ENCODE assay signal across 1 cellular context in genomic region chr16:2979669-2980226, GRCh38.
TF ChIP-seq lines count a peak whose summit lies in the region.

No MANE protein-coding gene starts in this region.

TF ChIP-seq in HepG2, 621 proteins besides CTCF, POLR2A, EP300 and RAD21:
- TF ChIP-seq ZNF234 (CRISPR knock-in tag; conservative IDR thresholded peaks at IDR 0.05) (no peak), ZNF263 (CRISPR knock-in tag; IDR thresholded peaks at IDR 0.05) (0 out of 2 replicates have a peak, but pooled peaks have one; percentile 1), TMF1 (CRISPR knock-in tag; IDR thresholded peaks at IDR 0.05; ENCODE audit: low read depth) (0 out of 2 replicates have a peak, but pooled peaks have one; percentile 13), MEIS2 (CRISPR knock-in tag; IDR thresholded peaks at IDR 0.05) (peak; percentile 33; the same call in 1 of the 2 replicates), ZNF280B (CRISPR knock-in tag; IDR thresholded peaks at IDR 0.05; ENCODE audit: borderline replicate concordance) (peak; percentile 68; the same call in 1 of the 2 replicates), ZFX (CRISPR knock-in tag; IDR thresholded peaks at IDR 0.05; ENCODE audit: low read depth) (peak; percentile 23; the same call in 1 of the 2 replicates), NCOA2 (CRISPR knock-in tag; IDR thresholded peaks at IDR 0.05) (no peak), PHF8 (CRISPR knock-in tag; IDR thresholded peaks at IDR 0.05) (peak; percentile 8), ZNF687 (CRISPR knock-in tag; IDR thresholded peaks at IDR 0.05) (0 out of 2 replicates have a peak, but pooled peaks have one; percentile 1), AGO2 (optimal IDR thresholded peaks at IDR 0.05; ENCODE audit: low read depth, low read length) (peak; percentile 29), ZNF891 (CRISPR knock-in tag; IDR thresholded peaks at IDR 0.05) (no peak), ZFYVE20 (CRISPR knock-in tag; IDR thresholded peaks at IDR 0.05; ENCODE audit: borderline replicate concordance, low read depth) (0 out of 2 replicates have a peak, but pooled peaks have one; percentile 2), ZNF777 (CRISPR knock-in tag; IDR thresholded peaks at IDR 0.05) (0 out of 2 replicates have a peak, but pooled peaks have one; percentile 3), ARID2 (CRISPR knock-in tag; IDR thresholded peaks at IDR 0.05; ENCODE audit: borderline replicate concordance) (0 out of 2 replicates have a peak, but pooled peaks have one; percentile 2), POLR2AphosphoS5 (IDR thresholded peaks at IDR 0.05; ENCODE audit: low read depth, low read length) (no peak), NRL (CRISPR knock-in tag; IDR thresholded peaks at IDR 0.05; ENCODE audit: borderline replicate concordance) (0 out of 2 replicates have a peak, but pooled peaks have one; percentile 39)
- TF ChIP-seq, protein P1, sequence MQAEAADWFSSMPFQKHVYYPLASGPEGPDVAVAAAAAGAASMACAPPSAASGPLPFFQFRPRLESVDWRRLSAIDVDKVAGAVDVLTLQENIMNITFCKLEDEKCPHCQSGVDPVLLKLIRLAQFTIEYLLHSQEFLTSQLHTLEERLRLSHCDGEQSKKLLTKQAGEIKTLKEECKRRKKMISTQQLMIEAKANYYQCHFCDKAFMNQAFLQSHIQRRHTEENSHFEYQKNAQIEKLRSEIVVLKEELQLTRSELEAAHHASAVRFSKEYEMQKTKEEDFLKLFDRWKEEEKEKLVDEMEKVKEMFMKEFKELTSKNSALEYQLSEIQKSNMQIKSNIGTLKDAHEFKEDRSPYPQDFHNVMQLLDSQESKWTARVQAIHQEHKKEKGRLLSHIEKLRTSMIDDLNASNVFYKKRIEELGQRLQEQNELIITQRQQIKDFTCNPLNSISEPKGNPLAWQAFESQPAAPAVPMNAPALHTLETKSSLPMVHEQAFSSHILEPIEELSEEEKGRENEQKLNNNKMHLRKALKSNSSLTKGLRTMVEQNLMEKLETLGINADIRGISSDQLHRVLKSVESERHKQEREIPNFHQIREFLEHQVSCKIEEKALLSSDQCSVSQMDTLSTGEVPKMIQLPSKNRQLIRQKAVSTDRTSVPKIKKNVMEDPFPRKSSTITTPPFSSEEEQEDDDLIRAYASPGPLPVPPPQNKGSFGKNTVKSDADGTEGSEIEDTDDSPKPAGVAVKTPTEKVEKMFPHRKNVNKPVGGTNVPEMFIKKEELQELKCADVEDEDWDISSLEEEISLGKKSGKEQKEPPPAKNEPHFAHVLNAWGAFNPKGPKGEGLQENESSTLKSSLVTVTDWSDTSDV (CRISPR knock-in tag; IDR thresholded peaks at IDR 0.05): 0 out of 2 replicates have a peak, but pooled peaks have one; percentile 32
- TF ChIP-seq, protein P2, sequence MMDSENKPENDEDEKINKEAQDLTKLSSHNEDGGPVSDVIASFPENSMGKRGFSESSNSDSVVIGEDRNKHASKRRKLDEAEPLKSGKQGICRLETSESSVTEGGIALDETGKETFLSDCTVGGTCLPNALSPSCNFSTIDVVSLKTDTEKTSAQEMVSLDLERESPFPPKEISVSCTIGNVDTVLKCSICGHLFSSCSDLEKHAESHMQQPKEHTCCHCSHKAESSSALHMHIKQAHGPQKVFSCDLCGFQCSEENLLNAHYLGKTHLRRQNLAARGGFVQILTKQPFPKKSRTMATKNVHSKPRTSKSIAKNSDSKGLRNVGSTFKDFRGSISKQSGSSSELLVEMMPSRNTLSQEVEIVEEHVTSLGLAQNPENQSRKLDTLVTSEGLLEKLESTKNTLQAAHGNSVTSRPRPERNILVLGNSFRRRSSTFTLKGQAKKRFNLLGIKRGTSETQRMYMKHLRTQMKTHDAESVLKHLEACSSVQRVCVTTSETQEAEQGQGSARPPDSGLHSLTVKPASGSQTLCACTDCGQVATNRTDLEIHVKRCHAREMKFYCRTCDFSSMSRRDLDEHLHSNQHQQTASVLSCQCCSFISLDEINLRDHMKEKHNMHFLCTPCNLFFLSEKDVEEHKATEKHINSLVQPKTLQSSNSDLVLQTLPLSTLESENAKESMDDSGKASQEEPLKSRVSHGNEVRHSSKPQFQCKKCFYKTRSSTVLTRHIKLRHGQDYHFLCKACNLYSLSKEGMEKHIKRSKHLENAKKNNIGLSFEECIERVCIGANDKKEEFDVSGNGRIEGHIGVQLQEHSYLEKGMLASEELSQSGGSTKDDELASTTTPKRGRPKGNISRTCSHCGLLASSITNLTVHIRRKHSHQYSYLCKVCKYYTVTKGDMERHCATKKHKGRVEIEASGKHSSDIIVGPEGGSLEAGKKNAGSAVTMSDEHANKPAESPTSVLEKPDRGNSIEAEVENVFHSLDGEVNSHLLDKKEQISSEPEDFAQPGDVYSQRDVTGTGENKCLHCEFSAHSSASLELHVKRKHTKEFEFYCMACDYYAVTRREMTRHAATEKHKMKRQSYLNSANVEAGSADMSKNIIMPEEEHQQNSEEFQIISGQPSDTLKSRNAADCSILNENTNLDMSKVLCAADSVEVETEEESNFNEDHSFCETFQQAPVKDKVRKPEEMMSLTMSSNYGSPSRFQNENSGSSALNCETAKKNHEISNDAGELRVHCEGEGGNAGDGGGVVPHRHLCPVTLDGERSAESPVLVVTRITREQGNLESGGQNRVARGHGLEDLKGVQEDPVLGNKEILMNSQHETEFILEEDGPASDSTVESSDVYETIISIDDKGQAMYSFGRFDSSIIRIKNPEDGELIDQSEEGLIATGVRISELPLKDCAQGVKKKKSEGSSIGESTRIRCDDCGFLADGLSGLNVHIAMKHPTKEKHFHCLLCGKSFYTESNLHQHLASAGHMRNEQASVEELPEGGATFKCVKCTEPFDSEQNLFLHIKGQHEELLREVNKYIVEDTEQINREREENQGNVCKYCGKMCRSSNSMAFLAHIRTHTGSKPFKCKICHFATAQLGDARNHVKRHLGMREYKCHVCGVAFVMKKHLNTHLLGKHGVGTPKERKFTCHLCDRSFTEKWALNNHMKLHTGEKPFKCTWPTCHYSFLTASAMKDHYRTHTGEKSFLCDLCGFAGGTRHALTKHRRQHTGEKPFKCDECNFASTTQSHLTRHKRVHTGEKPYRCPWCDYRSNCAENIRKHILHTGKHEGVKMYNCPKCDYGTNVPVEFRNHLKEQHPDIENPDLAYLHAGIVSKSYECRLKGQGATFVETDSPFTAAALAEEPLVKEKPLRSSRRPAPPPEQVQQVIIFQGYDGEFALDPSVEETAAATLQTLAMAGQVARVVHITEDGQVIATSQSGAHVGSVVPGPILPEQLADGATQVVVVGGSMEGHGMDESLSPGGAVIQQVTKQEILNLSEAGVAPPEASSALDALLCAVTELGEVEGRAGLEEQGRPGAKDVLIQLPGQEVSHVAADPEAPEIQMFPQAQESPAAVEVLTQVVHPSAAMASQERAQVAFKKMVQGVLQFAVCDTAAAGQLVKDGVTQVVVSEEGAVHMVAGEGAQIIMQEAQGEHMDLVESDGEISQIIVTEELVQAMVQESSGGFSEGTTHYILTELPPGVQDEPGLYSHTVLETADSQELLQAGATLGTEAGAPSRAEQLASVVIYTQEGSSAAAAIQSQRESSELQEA (CRISPR knock-in tag; IDR thresholded peaks at IDR 0.05; ENCODE audit: not compliant biosample characterization): peak; percentile 5
